Comparison of ENCODE assay signal across 1 cellular context in genomic region chr12:54631988-54632728, GRCh38.
TF ChIP-seq lines count a peak whose summit lies in the region.

No MANE protein-coding gene starts in this region.

TF ChIP-seq in H1, 55 proteins besides CTCF, POLR2A, EP300 and RAD21:
- TF ChIP-seq TEAD4 (IDR thresholded peaks at IDR 0.05; ENCODE audit: low read depth, low read length) (peak; percentile 84), JUND (IDR thresholded peaks at IDR 0.05; ENCODE audit: low read length) (no peak)
